10 cellular contexts compared by ENCODE assay signal in genomic region chr19:41871573-41872383, GRCh38. TPM values are rescaled to one million over a fixed set of nuclear protein-coding genes. Genes with fewer than 3 reads are reported as not detected.
DNase-seq lines count a peak whose midpoint lies in the region; ATAC-seq and TF ChIP-seq lines count a peak whose summit lies in the region.
"Had no signal": no experiment of that assay in that cellular context is flagged by ENCODE, and none has a peak within 500 bp of the region (broad histone marks: within the 10 kb centered on the region; RNA-seq: fewer than 3 reads in every experiment).

No MANE protein-coding gene starts in this region.

- no peaks in the 10 kb centered on the region for H3K9me3 ChIP-seq in breast epithelium

- H3K27me3 Mint-ChIP-seq in T-cell: no peaks in the 10 kb centered on the region

- peaks cover 24% of the 10 kb centered on the region for H3K36me3 Mint-ChIP-seq in T-cell

- intact Hi-C loops in breast epithelium (cut with DNase I; ENCODE audit: low total_unique reads): no loop called here

- H3K4me3 Mint-ChIP-seq in T-cell: peak overlapping the region; percentile 54 to 88 (median 69)

- H3K4me3 ChIP-seq in breast epithelium: no peak overlapping the region

- ATAC-seq in HG02885 (IDR thresholded peaks at IDR 0.05; ENCODE audit: poor library complexity, unreplicated experiment): peak; percentile 50
- peak; percentile 50 to 68 (median 64) for ATAC-seq in T-cell (replicated peaks in 1 of 4)

- peak; percentile 46 for TF ChIP-seq POLR2A in GM18526 (IDR thresholded peaks at IDR 0.05; ENCODE audit: extremely low read depth, insufficient read length)
- no peak for TF ChIP-seq POLR2A in breast epithelium (IDR thresholded peaks at IDR 0.05)

- CTCF ChIA-PET in T-cell (lab: Charles Lee): interaction anchor here (1.3 to 2.1 kb wide), 3 partner anchors 12 to 16 kb away, joined by 3 to 15 read pairs (median 4); partner anchors contain the start of gene RPS19 (in 1 of the 2)

- no peaks in the 10 kb centered on the region for H3K27me3 ChIP-seq in breast epithelium

- H3K27ac Mint-ChIP-seq in T-cell: peak overlapping the region; percentile 99

- peaks cover 60 to 86% (median 76%) of the 10 kb centered on the region in 3 donors for H3K4me1 Mint-ChIP-seq in T-cell

- H3K4me1 ChIP-seq in breast epithelium: peaks cover 0 to 5% of the 10 kb centered on the region in 2 donors

- H3K9me3 Mint-ChIP-seq in T-cell: no peaks in the 10 kb centered on the region

- no peak for TF ChIP-seq CTCF in breast epithelium (IDR thresholded peaks at IDR 0.05)

- DNase-seq in T-cell: peak; percentile 48 to 74 (median 59)
- DNase-seq in effector CD4-positive, alpha-beta T cell: peak; percentile 47
- DNase-seq in stimulated activated CD4-positive, alpha-beta T cell treated with anti-CD3 and anti-CD28 coated beads, Interleukin-4, amount 100 ng/mL, for 24 hours: peak; percentile 72
- DNase-seq in cortex of kidney (lab: John Stamatoyannopoulos, UW): no peak
- DNase-seq in breast epithelium (ENCODE audit: low spot score in 2 of 2): no peak
- no peak for DNase-seq in ecto neural progenitor cell (ENCODE audit: low spot score)

- no peaks in the 10 kb centered on the region for H3K36me3 ChIP-seq in breast epithelium

- peak overlapping the region in 1 of 2 donors; percentile 32 for H3K27ac ChIP-seq in breast epithelium

- POLR2A ChIA-PET in T-cell (lab: Charles Lee): interaction anchor here in 1 of 2 donors (0.6 kb wide), 1 partner anchor 9 kb away, joined by 9 read pairs; no protein-coding TSS in a partner anchor

RNA-seq across cellular contexts. Expression of gene CD79A, which starts 5.3 kb away (rescaled TPM):
- total RNA-seq in T-cell (10 to 100 TPM; 15.9 to 51.1 (median 19.0) TPM), breast epithelium (1 to 10 TPM in 2 of 3 donors, under 1 TPM in 1; 0.80 to 2.9 (median 1.8) TPM)
- total RNA-seq: RPMI7951 had no signal

RNA-seq across cellular contexts. Expression of gene ARHGEF1, which starts 11.2 kb away (rescaled TPM):
- total RNA-seq in T-cell: 1,000 to 10,000 TPM; 1,130 to 1,360 (median 1,288) TPM
- total RNA-seq in breast epithelium: 10 to 100 TPM; 55.0 to 61.9 (median 55.7) TPM

RNA-seq across cellular contexts. Expression of gene RPS19, which starts 11.7 kb away (rescaled TPM):
- total RNA-seq in T-cell: 1,000 to 10,000 TPM; 3,043 to 4,286 (median 3,822) TPM
- total RNA-seq in breast epithelium: 1,000 to 10,000 TPM in 2 of 3 donors, 100 to 1,000 TPM in 1; 756 to 2,084 (median 1,264) TPM

RNA-seq across cellular contexts. Expression of gene DMRTC2, which starts 26.9 kb away (rescaled TPM):
- not detected for total RNA-seq in T-cell
- not detected for total RNA-seq in breast epithelium
- total RNA-seq: RPMI7951, urinary bladder had no signal

RNA-seq across cellular contexts. Expression of gene LYPD4, which starts 27.3 kb away (rescaled TPM):
- total RNA-seq in T-cell: not detected
- total RNA-seq in breast epithelium: not detected
- total RNA-seq: RPMI7951, urinary bladder had no signal

Comparison
In these comparisons a context has a peak if more than half of its experiments do, and no peak if none do; other contexts are left out.
1. DNase-seq: peak in T-cell (34 of 34), effector CD4-positive, alpha-beta T cell (single experiment) and stimulated activated CD4-positive, alpha-beta T cell treated with anti-CD3 and anti-CD28 coated beads, Interleukin-4, amount 100 ng/mL, for 24 hours (single experiment); none in cortex of kidney (single experiment), breast epithelium (0 of 2) and ecto neural progenitor cell (single experiment).
2. RNA of gene CD79A, which starts 5.3 kb away (total RNA-seq): 15.9 to 51.1 TPM in T-cell; 0.80 to 2.9 TPM in breast epithelium; every median in the first group is over 4 times any median in the second.
3. RNA of gene ARHGEF1, which starts 11.2 kb away (total RNA-seq): 1,130 to 1,360 TPM in T-cell; 55.0 to 61.9 TPM in breast epithelium; every median in the first group is over 10 times any median in the second.